In the genomic region with DNA sequence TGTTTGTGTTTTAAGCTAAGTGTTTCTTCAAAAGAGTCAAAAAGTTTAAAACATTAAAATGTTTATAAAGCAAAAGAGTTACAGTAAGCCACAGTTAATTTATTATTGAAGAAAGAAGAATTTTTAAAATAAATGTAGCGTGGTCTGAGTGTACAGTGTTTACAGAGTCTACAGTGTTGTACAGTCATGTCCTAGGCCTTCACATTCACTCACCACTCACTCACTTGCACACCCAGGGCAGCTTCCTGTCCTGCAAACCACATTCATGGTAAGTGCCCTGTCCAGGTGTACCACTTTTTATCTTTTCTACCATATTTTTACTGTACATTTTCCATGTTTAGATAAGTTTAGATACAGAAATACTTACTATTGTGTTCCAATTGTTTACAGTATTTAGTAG, we compare ENCODE assay signal across 25 cellular contexts.
"Had no signal": no experiment of that assay in that cellular context is flagged by ENCODE, and none has a peak within 500 bp of the region (broad histone marks: within the 10 kb centered on the region; RNA-seq: fewer than 3 reads in every experiment).

No MANE protein-coding gene starts in this region.

- H3K36me3 Mint-ChIP-seq: neural progenitor cell; stimulated activated naive B cell treated with anti-CD40 and anti-IgM and Interleukin-4, amounts not matched to agents 10 μg/mL and 1 μg/mL and 100 μg/mL, for 72 hours had no signal

- H3K9me3 Mint-ChIP-seq: naive thymus-derived CD4-positive, alpha-beta T cell; nephron; neural progenitor cell; stimulated activated naive CD8-positive, alpha-beta T cell treated with anti-CD3 and anti-CD28 coated beads, Interleukin-15, Interleukin-2, amounts not matched to agents 100 ng/mL and 50 ng/mL, for 24 hours had no signal

- DNase-seq: dermis blood vessel endothelial cell; effector memory CD4-positive, alpha-beta T cell; gastrocnemius medialis; heart left ventricle; kidney; left cardiac atrium; left lung; mesendoderm; midbrain; naive thymus-derived CD4-positive, alpha-beta T cell; right lobe of liver; small intestine; stimulated activated CD4-positive, alpha-beta T cell treated with anti-CD3 and anti-CD28 coated beads, Interleukin-15, amount 100 ng/mL, for 24 hours; stimulated activated CD4-positive, alpha-beta T cell treated with anti-CD3 and anti-CD28 coated beads, Interleukin-2, amount 100 ng/mL, for 48 hours; stimulated activated naive B cell treated with anti-CD40 and anti-IgM and Interleukin-4, amounts not matched to agents 10 μg/mL and 1 μg/mL and 100 μg/mL, for 72 hours; upper lobe of left lung had no signal

- H3K9me3 ChIP-seq: gastrocnemius medialis, heart left ventricle, left lung, right lobe of liver, thoracic aorta, tibial nerve, upper lobe of left lung had no signal

- H3K79me2 ChIP-seq: hepatocyte, parathyroid adenoma had no signal

- H3K27me3 ChIP-seq: gastrocnemius medialis, heart left ventricle, hepatocyte, left lung, neural progenitor cell, right lobe of liver, tibial nerve, upper lobe of left lung had no signal

- H3K4me3 Mint-ChIP-seq: naive thymus-derived CD4-positive, alpha-beta T cell; nephron; neural progenitor cell; stimulated activated naive B cell treated with anti-CD40 and anti-IgM and Interleukin-4, amounts not matched to agents 10 μg/mL and 1 μg/mL and 100 μg/mL, for 72 hours; stimulated activated naive CD8-positive, alpha-beta T cell treated with anti-CD3 and anti-CD28 coated beads, Interleukin-15, Interleukin-2, amounts not matched to agents 100 ng/mL and 50 ng/mL, for 24 hours had no signal

- H3K4me2 ChIP-seq: hepatocyte, neural progenitor cell had no signal

- H3K9ac ChIP-seq: neural progenitor cell, parathyroid adenoma had no signal

- H3K27ac ChIP-seq: coronary artery, gastrocnemius medialis, heart left ventricle, hepatocyte, left lung, neural progenitor cell, parathyroid adenoma, right lobe of liver, thoracic aorta, tibial nerve, upper lobe of left lung had no signal

- H3K27me3 Mint-ChIP-seq: naive thymus-derived CD4-positive, alpha-beta T cell; progenitor cell of endocrine pancreas; stimulated activated naive B cell treated with anti-CD40 and anti-IgM and Interleukin-4, amounts not matched to agents 10 μg/mL and 1 μg/mL and 100 μg/mL, for 72 hours; stimulated activated naive CD8-positive, alpha-beta T cell treated with anti-CD3 and anti-CD28 coated beads, Interleukin-15, Interleukin-2, amounts not matched to agents 100 ng/mL and 50 ng/mL, for 24 hours had no signal

- H3K4me1 ChIP-seq: gastrocnemius medialis, heart left ventricle, left lung, neural progenitor cell, parathyroid adenoma, tibial nerve, upper lobe of left lung had no signal

- H3K27ac Mint-ChIP-seq: naive thymus-derived CD4-positive, alpha-beta T cell; nephron; neural progenitor cell; progenitor cell of endocrine pancreas; stimulated activated naive B cell treated with anti-CD40 and anti-IgM and Interleukin-4, amounts not matched to agents 10 μg/mL and 1 μg/mL and 100 μg/mL, for 72 hours; stimulated activated naive CD8-positive, alpha-beta T cell treated with anti-CD3 and anti-CD28 coated beads, Interleukin-15, Interleukin-2, amounts not matched to agents 100 ng/mL and 50 ng/mL, for 24 hours had no signal

- ATAC-seq: gastrocnemius medialis; heart left ventricle; left cardiac atrium; left lung; naive thymus-derived CD4-positive, alpha-beta T cell; right lobe of liver; stimulated activated naive B cell treated with anti-CD40 and anti-IgM and Interleukin-4, amounts not matched to agents 10 μg/mL and 1 μg/mL and 100 μg/mL, for 72 hours had no signal

- H3K36me3 ChIP-seq: gastrocnemius medialis, heart left ventricle, left lung, neural progenitor cell, right lobe of liver, thoracic aorta, tibial nerve, upper lobe of left lung had no signal

- H3K4me3 ChIP-seq: coronary artery, gastrocnemius medialis, heart left ventricle, hepatocyte, left lung, neural progenitor cell, right lobe of liver, thoracic aorta, tibial nerve, upper lobe of left lung had no signal

- H3K4me1 Mint-ChIP-seq: nephron; neural progenitor cell; stimulated activated naive B cell treated with anti-CD40 and anti-IgM and Interleukin-4, amounts not matched to agents 10 μg/mL and 1 μg/mL and 100 μg/mL, for 72 hours had no signal

- H2AFZ ChIP-seq: hepatocyte, neural progenitor cell, parathyroid adenoma had no signal
